ENCODE assay signal across 1 cellular context in genomic region chr5:80234311-80234948, GRCh38.
TF ChIP-seq lines count a peak whose summit lies in the region.

No MANE protein-coding gene starts in this region.

TF ChIP-seq in WTC11, 78 proteins besides CTCF, POLR2A, EP300 and RAD21 (continued from another document):
- TF ChIP-seq, protein P1, sequence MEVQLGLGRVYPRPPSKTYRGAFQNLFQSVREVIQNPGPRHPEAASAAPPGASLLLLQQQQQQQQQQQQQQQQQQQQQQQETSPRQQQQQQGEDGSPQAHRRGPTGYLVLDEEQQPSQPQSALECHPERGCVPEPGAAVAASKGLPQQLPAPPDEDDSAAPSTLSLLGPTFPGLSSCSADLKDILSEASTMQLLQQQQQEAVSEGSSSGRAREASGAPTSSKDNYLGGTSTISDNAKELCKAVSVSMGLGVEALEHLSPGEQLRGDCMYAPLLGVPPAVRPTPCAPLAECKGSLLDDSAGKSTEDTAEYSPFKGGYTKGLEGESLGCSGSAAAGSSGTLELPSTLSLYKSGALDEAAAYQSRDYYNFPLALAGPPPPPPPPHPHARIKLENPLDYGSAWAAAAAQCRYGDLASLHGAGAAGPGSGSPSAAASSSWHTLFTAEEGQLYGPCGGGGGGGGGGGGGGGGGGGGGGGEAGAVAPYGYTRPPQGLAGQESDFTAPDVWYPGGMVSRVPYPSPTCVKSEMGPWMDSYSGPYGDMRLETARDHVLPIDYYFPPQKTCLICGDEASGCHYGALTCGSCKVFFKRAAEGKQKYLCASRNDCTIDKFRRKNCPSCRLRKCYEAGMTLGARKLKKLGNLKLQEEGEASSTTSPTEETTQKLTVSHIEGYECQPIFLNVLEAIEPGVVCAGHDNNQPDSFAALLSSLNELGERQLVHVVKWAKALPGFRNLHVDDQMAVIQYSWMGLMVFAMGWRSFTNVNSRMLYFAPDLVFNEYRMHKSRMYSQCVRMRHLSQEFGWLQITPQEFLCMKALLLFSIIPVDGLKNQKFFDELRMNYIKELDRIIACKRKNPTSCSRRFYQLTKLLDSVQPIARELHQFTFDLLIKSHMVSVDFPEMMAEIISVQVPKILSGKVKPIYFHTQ (CRISPR knock-in tag; IDR thresholded peaks at IDR 0.05), result no peak
- TF ChIP-seq TCF7 (CRISPR knock-in tag; IDR thresholded peaks at IDR 0.05; ENCODE audit: low read depth) (no peak), HMGA2 (CRISPR knock-in tag; IDR thresholded peaks at IDR 0.05) (no peak), MAX (CRISPR knock-in tag; IDR thresholded peaks at IDR 0.05) (no peak), RELA (CRISPR knock-in tag; IDR thresholded peaks at IDR 0.05; ENCODE audit: borderline replicate concordance) (no peak), GTF2I (CRISPR knock-in tag; conservative IDR thresholded peaks at IDR 0.05) (no peak)
- TF ChIP-seq, protein P2, sequence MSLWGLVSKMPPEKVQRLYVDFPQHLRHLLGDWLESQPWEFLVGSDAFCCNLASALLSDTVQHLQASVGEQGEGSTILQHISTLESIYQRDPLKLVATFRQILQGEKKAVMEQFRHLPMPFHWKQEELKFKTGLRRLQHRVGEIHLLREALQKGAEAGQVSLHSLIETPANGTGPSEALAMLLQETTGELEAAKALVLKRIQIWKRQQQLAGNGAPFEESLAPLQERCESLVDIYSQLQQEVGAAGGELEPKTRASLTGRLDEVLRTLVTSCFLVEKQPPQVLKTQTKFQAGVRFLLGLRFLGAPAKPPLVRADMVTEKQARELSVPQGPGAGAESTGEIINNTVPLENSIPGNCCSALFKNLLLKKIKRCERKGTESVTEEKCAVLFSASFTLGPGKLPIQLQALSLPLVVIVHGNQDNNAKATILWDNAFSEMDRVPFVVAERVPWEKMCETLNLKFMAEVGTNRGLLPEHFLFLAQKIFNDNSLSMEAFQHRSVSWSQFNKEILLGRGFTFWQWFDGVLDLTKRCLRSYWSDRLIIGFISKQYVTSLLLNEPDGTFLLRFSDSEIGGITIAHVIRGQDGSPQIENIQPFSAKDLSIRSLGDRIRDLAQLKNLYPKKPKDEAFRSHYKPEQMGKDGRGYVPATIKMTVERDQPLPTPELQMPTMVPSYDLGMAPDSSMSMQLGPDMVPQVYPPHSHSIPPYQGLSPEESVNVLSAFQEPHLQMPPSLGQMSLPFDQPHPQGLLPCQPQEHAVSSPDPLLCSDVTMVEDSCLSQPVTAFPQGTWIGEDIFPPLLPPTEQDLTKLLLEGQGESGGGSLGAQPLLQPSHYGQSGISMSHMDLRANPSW (CRISPR knock-in tag; conservative IDR thresholded peaks at IDR 0.05; ENCODE audit: low read depth), result no peak
- TF ChIP-seq, protein P3, sequence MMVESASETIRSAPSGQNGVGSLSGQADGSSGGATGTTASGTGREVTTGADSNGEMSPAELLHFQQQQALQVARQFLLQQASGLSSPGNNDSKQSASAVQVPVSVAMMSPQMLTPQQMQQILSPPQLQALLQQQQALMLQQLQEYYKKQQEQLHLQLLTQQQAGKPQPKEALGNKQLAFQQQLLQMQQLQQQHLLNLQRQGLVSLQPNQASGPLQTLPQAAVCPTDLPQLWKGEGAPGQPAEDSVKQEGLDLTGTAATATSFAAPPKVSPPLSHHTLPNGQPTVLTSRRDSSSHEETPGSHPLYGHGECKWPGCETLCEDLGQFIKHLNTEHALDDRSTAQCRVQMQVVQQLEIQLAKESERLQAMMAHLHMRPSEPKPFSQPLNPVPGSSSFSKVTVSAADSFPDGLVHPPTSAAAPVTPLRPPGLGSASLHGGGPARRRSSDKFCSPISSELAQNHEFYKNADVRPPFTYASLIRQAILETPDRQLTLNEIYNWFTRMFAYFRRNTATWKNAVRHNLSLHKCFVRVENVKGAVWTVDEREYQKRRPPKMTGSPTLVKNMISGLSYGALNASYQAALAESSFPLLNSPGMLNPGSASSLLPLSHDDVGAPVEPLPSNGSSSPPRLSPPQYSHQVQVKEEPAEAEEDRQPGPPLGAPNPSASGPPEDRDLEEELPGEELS (CRISPR knock-in tag; IDR thresholded peaks at IDR 0.05), result no peak
